In genomic region chr15:50124557-50125080, GRCh38 we compare ENCODE assay signal across 31 cellular contexts. TPM values are rescaled to one million over a fixed set of nuclear protein-coding genes. Genes with fewer than 3 reads are reported as not detected.
"Had no signal": no experiment of that assay in that cellular context is flagged by ENCODE, and none has a peak within 500 bp of the region (broad histone marks: within the 10 kb centered on the region; RNA-seq: fewer than 3 reads in every experiment).

No MANE protein-coding gene starts in this region.

- H3K9me3 ChIP-seq: thyroid gland, upper lobe of right lung had no signal

- H3K27me3 ChIP-seq: foreskin keratinocyte, heart left ventricle, right atrium auricular region, thyroid gland, upper lobe of right lung had no signal

- H3K27ac Mint-ChIP-seq: activated CD8-positive, alpha-beta memory T cell treated with anti-CD3 and anti-CD28 coated beads, Interleukin-2, amount 10 ng/mL, durations not matched to agents 7 days and 5 days; activated CD8-positive, alpha-beta T cell treated with anti-CD3 and anti-CD28 coated beads, Interleukin-2, amount 10 ng/mL, durations not matched to agents 7 days and 5 days; activated naive CD4-positive, alpha-beta T cell treated with anti-CD3 and anti-CD28 coated beads for 36 hours; activated naive CD8-positive, alpha-beta T cell treated with anti-CD3 and anti-CD28 coated beads, Interleukin-2, amount 10 ng/mL, durations not matched to agents 7 days and 5 days; activated T-cell treated with anti-CD3 and anti-CD28 coated beads, Interleukin-2, amount 50 U/mL, for 72 hours; endodermal cell; mesothelial cell of epicardium; naive B cell; T-helper 2 cell treated with Interferon-gamma antibody and Interleukin-4, amounts not matched to agents 5 μg/mL and 100 μg/mL, for 36 hours had no signal

- H3K4me3 ChIP-seq: heart left ventricle, right atrium auricular region, smooth muscle cell, thyroid gland, upper lobe of right lung had no signal

- H3K4me2 ChIP-seq: smooth muscle cell had no signal

- H3K4me1 ChIP-seq: foreskin keratinocyte, right atrium auricular region, thyroid gland, upper lobe of right lung had no signal

- H3K27me3 Mint-ChIP-seq: activated CD8-positive, alpha-beta memory T cell treated with anti-CD3 and anti-CD28 coated beads, Interleukin-2, amount 10 ng/mL, durations not matched to agents 7 days and 5 days; activated naive CD8-positive, alpha-beta T cell treated with anti-CD3 and anti-CD28 coated beads, Interleukin-2, amount 10 ng/mL, durations not matched to agents 7 days and 5 days; naive B cell had no signal

- H3K4me3 Mint-ChIP-seq: activated CD4-positive, alpha-beta T cell treated with anti-CD3 and anti-CD28 coated beads for 36 hours; activated CD8-positive, alpha-beta memory T cell treated with anti-CD3 and anti-CD28 coated beads, Interleukin-2, amount 10 ng/mL, durations not matched to agents 7 days and 5 days; activated CD8-positive, alpha-beta T cell treated with anti-CD3 and anti-CD28 coated beads, Interleukin-2, amount 10 ng/mL, durations not matched to agents 7 days and 5 days; activated naive CD4-positive, alpha-beta T cell treated with anti-CD3 and anti-CD28 coated beads for 36 hours; activated naive CD8-positive, alpha-beta T cell treated with anti-CD3 and anti-CD28 coated beads, Interleukin-2, amount 10 ng/mL, durations not matched to agents 7 days and 5 days; activated T-cell treated with anti-CD3 and anti-CD28 coated beads, Interleukin-2, amount 50 U/mL, for 72 hours; endodermal cell; immature natural killer cell; mesothelial cell of epicardium; naive B cell; neural crest cell; T-helper 2 cell treated with Interferon-gamma antibody and Interleukin-4, amounts not matched to agents 5 μg/mL and 100 μg/mL, for 36 hours had no signal

- ATAC-seq: activated CD8-positive, alpha-beta memory T cell treated with anti-CD3 and anti-CD28 coated beads, Interleukin-2, amount 10 ng/mL, durations not matched to agents 7 days and 5 days; activated CD8-positive, alpha-beta T cell treated with anti-CD3 and anti-CD28 coated beads, Interleukin-2, amount 10 ng/mL, durations not matched to agents 7 days and 5 days; esophagus mucosa; foreskin keratinocyte; heart left ventricle; upper lobe of right lung had no signal

- H3K36me3 Mint-ChIP-seq: naive B cell had no signal

- H3K27ac ChIP-seq: foreskin keratinocyte, heart left ventricle, right atrium auricular region, thyroid gland, upper lobe of right lung had no signal

- DNase-seq: activated CD4-positive, CD25-positive, alpha-beta regulatory T cell; activated CD8-positive, alpha-beta memory T cell treated with anti-CD3 and anti-CD28 coated beads, Interleukin-2, amount 10 ng/mL, durations not matched to agents 7 days and 5 days; activated CD8-positive, alpha-beta T cell treated with anti-CD3 and anti-CD28 coated beads, Interleukin-2, amount 10 ng/mL, durations not matched to agents 7 days and 5 days; activated effector memory CD4-positive, alpha-beta T cell treated with anti-CD3 and anti-CD28 coated beads, Interleukin-2, amount 50 U/mL, for 16 hours; activated naive CD8-positive, alpha-beta T cell treated with anti-CD3 and anti-CD28 coated beads, Interleukin-2, amount 10 ng/mL, durations not matched to agents 7 days and 5 days; activated T-cell treated with anti-CD3 and anti-CD28 coated beads for 4 hours; amniotic stem cell; caudate nucleus; endodermal cell; foreskin keratinocyte; heart left ventricle; hypothalamus; immature natural killer cell; naive B cell; occipital lobe; stimulated activated CD4-positive, alpha-beta T cell treated with anti-CD3 and anti-CD28 coated beads, Interleukin-2, amount 100 ng/mL, for 24 hours; stimulated activated naive CD4-positive, alpha-beta T cell treated with Interleukin-2 at 50 U/mL for 16 hours; substantia nigra; T-helper 1 cell; thyroid gland; upper lobe of right lung had no signal

- H3K36me3 ChIP-seq: heart left ventricle, right atrium auricular region, thyroid gland, upper lobe of right lung had no signal

- H3K4me1 Mint-ChIP-seq: mesothelial cell of epicardium, naive B cell, neural crest cell had no signal

RNA-seq across cellular contexts. Expression of gene ATP8B4, which starts 5.6 kb away (rescaled TPM):
- total RNA-seq: foreskin keratinocyte, neural crest cell, pulmonary artery endothelial cell had no signal

RNA-seq across cellular contexts. Expression of gene SLC27A2, which starts 57.4 kb away (rescaled TPM):
- total RNA-seq: pulmonary artery endothelial cell, right atrium auricular region had no signal
